ENCODE assay signal across 21 cellular contexts in the genomic region with DNA sequence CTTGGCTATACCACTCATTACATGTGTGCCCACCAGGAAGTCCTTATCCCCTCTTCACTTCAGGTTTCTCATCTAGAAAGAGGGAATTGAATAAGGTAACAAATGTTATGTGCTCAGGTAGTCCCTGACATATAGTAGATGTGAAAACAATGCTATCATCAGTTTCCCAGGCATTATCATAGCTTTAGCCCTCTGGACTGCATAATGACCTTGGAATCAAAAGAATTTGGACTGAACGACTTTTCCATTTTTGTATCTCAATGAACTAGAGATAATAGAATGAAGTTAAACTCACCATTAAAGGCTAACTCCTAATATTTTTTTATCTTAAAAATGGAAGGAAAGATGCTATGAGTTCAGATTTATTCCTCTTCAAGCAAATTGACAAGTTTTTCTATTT.
"Had no signal": no experiment of that assay in that cellular context is flagged by ENCODE, and none has a peak within 500 bp of the region (broad histone marks: within the 10 kb centered on the region; RNA-seq: fewer than 3 reads in every experiment).

No MANE protein-coding gene starts in this region.

- H3K4me3 ChIP-seq: colonic mucosa, esophagus squamous epithelium, gastroesophageal sphincter, heart left ventricle, hepatocyte, left lung, lower lobe of right lung, mucosa of descending colon had no signal

- H3K27ac ChIP-seq: colonic mucosa, epithelial cell of prostate, esophagus squamous epithelium, foreskin keratinocyte, gastroesophageal sphincter, heart left ventricle, hepatocyte, left lung, lower lobe of right lung had no signal

- ATAC-seq: effector memory CD8-positive, alpha-beta T cell; esophagus mucosa; foreskin keratinocyte; gastroesophageal sphincter; heart left ventricle; left cardiac atrium; left lung; left ventricle myocardium superior; lower lobe of right lung; mucosa of descending colon had no signal

- DNase-seq: colonic mucosa; cortex of kidney; effector CD8-positive, alpha-beta T cell; effector memory CD8-positive, alpha-beta T cell; endodermal cell; erythroblast; esophagus squamous epithelium; foreskin keratinocyte; heart left ventricle; hypothalamus; immature natural killer cell; left cardiac atrium; left lung; left ventricle myocardium superior; lower lobe of right lung; mucosa of descending colon; naive B cell had no signal

- H3K9me3 ChIP-seq: colonic mucosa, esophagus squamous epithelium, gastroesophageal sphincter, heart left ventricle, left lung, lower lobe of right lung, mucosa of descending colon had no signal

- H3K27me3 ChIP-seq: colonic mucosa, esophagus squamous epithelium, foreskin keratinocyte, gastroesophageal sphincter, hepatocyte, left lung had no signal

- H3K36me3 ChIP-seq: colonic mucosa, esophagus squamous epithelium, gastroesophageal sphincter, heart left ventricle, left lung, lower lobe of right lung had no signal

- H3K4me1 ChIP-seq: colonic mucosa, esophagus squamous epithelium, foreskin keratinocyte, heart left ventricle, left lung, lower lobe of right lung had no signal
